Comparison of ENCODE assay signal across 8 cellular contexts in the genomic region with DNA sequence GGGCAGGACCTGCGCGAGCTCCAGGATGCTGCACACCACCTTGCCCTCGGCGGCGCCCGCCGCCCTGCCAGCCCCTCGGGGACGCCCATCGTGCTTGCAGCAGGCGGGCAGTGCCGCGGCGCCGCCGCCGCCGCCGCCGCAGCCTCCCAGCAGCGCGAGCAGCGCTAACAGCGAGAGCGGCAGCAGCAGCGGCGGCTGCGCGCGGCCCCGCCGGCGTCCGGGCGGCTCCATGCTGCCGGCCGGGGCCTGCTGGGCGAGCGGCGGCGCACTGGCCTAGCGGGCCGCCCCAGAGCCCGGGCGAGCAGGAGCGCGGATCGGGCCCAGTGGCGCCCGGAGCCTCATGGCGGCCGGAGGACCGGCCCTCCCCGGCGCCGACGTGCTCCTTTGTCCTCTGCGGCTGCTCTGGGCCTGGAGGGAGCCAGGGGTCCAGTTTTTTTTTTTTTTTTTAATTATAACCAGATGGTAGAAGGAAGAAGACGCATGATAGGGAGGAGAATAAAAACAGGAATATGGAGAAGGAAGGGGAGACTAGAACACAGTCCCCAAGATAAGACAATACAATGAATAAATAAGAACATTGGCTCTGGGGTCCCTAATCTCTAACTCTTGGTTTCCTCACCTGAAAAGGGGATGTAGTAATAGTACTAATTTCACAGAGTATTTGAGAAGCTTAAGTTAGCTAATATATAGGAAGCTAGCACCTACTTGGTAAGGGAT. TPM values are rescaled to one million over a fixed set of nuclear protein-coding genes. Genes with fewer than 3 reads are reported as not detected.
A peak's percentile ranks its signal among the peaks of the same experiment; 100 is the strongest.
DNase-seq lines count a peak whose midpoint lies in the region; ATAC-seq, FAIRE-seq and TF ChIP-seq lines count a peak whose summit lies in the region.

No MANE protein-coding gene starts in this region.

- H3K27ac Mint-ChIP-seq in activated T-helper 2 cell treated with anti-CD3 and anti-CD28 coated beads, Interferon-gamma antibody, Interleukin-2, Interleukin-4, amounts not matched to agents 10 μg/mL and 5 μg/mL and 100 μg/mL, durations not matched to agents 14 hours and 24 hours and 36 hours: no peak overlapping the region

- no peaks in the 10 kb centered on the region for H3K9me3 Mint-ChIP-seq in activated T-helper 2 cell treated with anti-CD3 and anti-CD28 coated beads, Interferon-gamma antibody, Interleukin-2, Interleukin-4, amounts not matched to agents 10 μg/mL and 5 μg/mL and 100 μg/mL, durations not matched to agents 14 hours and 24 hours and 36 hours

- POLR2A ChIA-PET in AG04450 (lab: Yijun Ruan, JAX): interaction anchor here (0.5 kb wide), 1 partner anchor 1146 kb away, joined by 4 read pairs; no protein-coding TSS in a partner anchor
- POLR2A ChIA-PET in HepG2 (lab: Yijun Ruan, JAX): no interaction called here

- peak; percentile 36 for FAIRE-seq in HepG2 (lab: Jason Lieb, UNC)

- CTCF ChIA-PET in AG04450 (lab: Charles Lee): no interaction called here
- CTCF ChIA-PET in mammary epithelial cell (lab: Charles Lee; ENCODE audit: low non-redundant PET): no interaction called here
- CTCF ChIA-PET in HepG2 (lab: Yijun Ruan, JAX; ENCODE audit: low intra/inter-chr PET ratio, low total read pairs): no interaction called here

- H3K4me1 ChIP-seq in mammary epithelial cell (ENCODE audit: insufficient read depth, low read length) (no peaks in the 10 kb centered on the region), HepG2 (ENCODE audit: insufficient read depth, low read length) (peaks cover 14% of the 10 kb centered on the region), aorta (ENCODE audit: control insufficient read depth in 1 of 2, insufficient read depth in 2 of 2, low read length in 2 of 2) (no peaks in the 10 kb centered on the region)

- in situ Hi-C loops in mammary epithelial cell (cut with MboI; ENCODE audit: low sequenced_read_pairs in 2 of 2): no loop called here
- in situ Hi-C loops in HepG2 (cut with HindIII; ENCODE audit: extremely low pct_ligation_motif_present, low pct_unique_long_range_greater_than_20kb): no loop called here

- ATAC-seq in HepG2 (peak; percentile 97), aorta (ENCODE audit: low FRiP score) (peak; percentile 48), HG02763 (IDR thresholded peaks at IDR 0.05; ENCODE audit: unreplicated experiment) (no peak)

- peaks cover 46% of the 10 kb centered on the region for H3K27me3 Mint-ChIP-seq in activated T-helper 2 cell treated with anti-CD3 and anti-CD28 coated beads, Interferon-gamma antibody, Interleukin-2, Interleukin-4, amounts not matched to agents 10 μg/mL and 5 μg/mL and 100 μg/mL, durations not matched to agents 14 hours and 24 hours and 36 hours (ENCODE audit: low read depth)

- H3K4me3 Mint-ChIP-seq in activated T-helper 2 cell treated with anti-CD3 and anti-CD28 coated beads, Interferon-gamma antibody, Interleukin-2, Interleukin-4, amounts not matched to agents 10 μg/mL and 5 μg/mL and 100 μg/mL, durations not matched to agents 14 hours and 24 hours and 36 hours (ENCODE audit: low read depth): no peak overlapping the region

- H3K36me3 ChIP-seq in mammary epithelial cell (ENCODE audit: insufficient read depth, low read length): no peaks in the 10 kb centered on the region
- no peaks in the 10 kb centered on the region for H3K36me3 ChIP-seq in HepG2 (replicated peaks in 1 of 2; ENCODE audit: control insufficient read depth in 1 of 2, insufficient read depth in 2 of 2, low read length in 2 of 2)
- no peaks in the 10 kb centered on the region for H3K36me3 ChIP-seq in aorta (ENCODE audit: control insufficient read depth in 1 of 2, insufficient read depth in 2 of 2, low read length in 1 of 2)

- no peak overlapping the region for H3K9ac ChIP-seq in mammary epithelial cell (ENCODE audit: insufficient read depth, low read length)
- 0 out of 2 replicates have a peak overlapping the region, but pooled peaks have one; percentile 22 for H3K9ac ChIP-seq in HepG2 (ENCODE audit: insufficient read depth, low read depth, low read length)

- H4K20me1 ChIP-seq in mammary epithelial cell (ENCODE audit: insufficient read depth, low read length) (no peaks in the 10 kb centered on the region), HepG2 (ENCODE audit: insufficient read depth, low read length) (no peaks in the 10 kb centered on the region)

- H2AFZ ChIP-seq in mammary epithelial cell (ENCODE audit: low read depth, low read length): no peak overlapping the region
- no peak overlapping the region for H2AFZ ChIP-seq in HepG2 (ENCODE audit: low read length)

- no peak for TF ChIP-seq RAD21 in HepG2 (CRISPR knock-in tag; IDR thresholded peaks at IDR 0.05)

- H3K36me3 Mint-ChIP-seq in activated T-helper 2 cell treated with anti-CD3 and anti-CD28 coated beads, Interferon-gamma antibody, Interleukin-2, Interleukin-4, amounts not matched to agents 10 μg/mL and 5 μg/mL and 100 μg/mL, durations not matched to agents 14 hours and 24 hours and 36 hours (ENCODE audit: low read depth): no peaks in the 10 kb centered on the region

- H3K4me3 ChIP-seq in AG04450 (ENCODE audit: low read depth, low read length): peak overlapping the region; percentile 37
- H3K4me3 ChIP-seq in HL-60 (replicated peaks; ENCODE audit: insufficient read depth, low read length): peak overlapping the region; percentile 18; the same call in 1 of the 2 replicates
- no peak overlapping the region for H3K4me3 ChIP-seq in mammary epithelial cell (replicated peaks in 1 of 3; ENCODE audit: insufficient read depth in 1 of 3, low read depth in 2 of 3, low read length in 3 of 3)
- peak overlapping the region; percentile 47 to 60 (median 55); a peak in 5 of 6 replicates for H3K4me3 ChIP-seq in HepG2 (replicated peaks in 1 of 3; ENCODE audit: insufficient read depth in 1 of 3, low read depth in 2 of 3, low read length in 3 of 3)
- H3K4me3 ChIP-seq in aorta (ENCODE audit: low read length in 2 of 2): peak overlapping the region; percentile 29 to 39

- no peaks in the 10 kb centered on the region for H3K4me1 Mint-ChIP-seq in activated T-helper 2 cell treated with anti-CD3 and anti-CD28 coated beads, Interferon-gamma antibody, Interleukin-2, Interleukin-4, amounts not matched to agents 10 μg/mL and 5 μg/mL and 100 μg/mL, durations not matched to agents 14 hours and 24 hours and 36 hours (ENCODE audit: low read depth)

- no peak for TF ChIP-seq POLR2A in HepG2 (IDR thresholded peaks at IDR 0.05; ENCODE audit: insufficient read depth in 1 of 2, low read depth in 2 of 2, low read length in 2 of 2)

- BruUV-seq in mammary epithelial cell (replicated peaks; lab: Mats Ljungman, UMichigan): no TSS peak
- BruUV-seq in HepG2 (replicated peaks; lab: Mats Ljungman, UMichigan): no TSS peak

- H3K4me2 ChIP-seq in mammary epithelial cell (ENCODE audit: insufficient read depth, low read depth, low read length) (no peak overlapping the region), HepG2 (ENCODE audit: low read depth, low read length) (peak overlapping the region; percentile 62)

- no peak for TF ChIP-seq CTCF in AG04450 (IDR thresholded peaks at IDR 0.05; ENCODE audit: low read depth, low read length)
- TF ChIP-seq CTCF in HL-60 (IDR thresholded peaks at IDR 0.05; ENCODE audit: insufficient read depth, low read length): no peak
- TF ChIP-seq CTCF in mammary epithelial cell (conservative IDR thresholded peaks at IDR 0.05 in 1 of 2, IDR thresholded peaks at IDR 0.05 in 1 of 2; ENCODE audit: extremely low read depth in 1 of 2, insufficient read depth in 1 of 2, low read depth in 1 of 2, low read length in 2 of 2): no peak
- TF ChIP-seq CTCF in HepG2 (CRISPR knock-in tag; IDR thresholded peaks at IDR 0.05): no peak

- intact Hi-C loops in mammary epithelial cell (cut with micrococcal nuclease) (no loop called here), HepG2 (cut with micrococcal nuclease; ENCODE audit: unreplicated experiment) (no loop called here), aorta (cut with DNase I) (no loop called here)
- intact Hi-C loops in activated T-helper 2 cell treated with anti-CD3 and anti-CD28 coated beads, Interferon-gamma antibody, Interleukin-2, Interleukin-4, amounts not matched to agents 10 μg/mL and 5 μg/mL and 100 μg/mL, durations not matched to agents 14 hours and 24 hours and 36 hours (cut with micrococcal nuclease): no loop called here

- H3K27ac ChIP-seq in AG04450 (ENCODE audit: low read depth, low read length) (no peak overlapping the region), HL-60 (replicated peaks) (no peak overlapping the region), mammary epithelial cell (ENCODE audit: insufficient read depth, low read depth, low read length) (no peak overlapping the region), HepG2 (ENCODE audit: extremely low read length, insufficient read depth, low read length) (no peak overlapping the region), aorta (ENCODE audit: low read depth in 1 of 2, low read length in 2 of 2) (peak overlapping the region in 1 of 2 donors; percentile 32)

- H3K9me3 ChIP-seq in AG04450 (ENCODE audit: control insufficient read depth, insufficient read depth, low read length) (no peaks in the 10 kb centered on the region), mammary epithelial cell (replicated peaks; ENCODE audit: insufficient read depth, low read length) (no peaks in the 10 kb centered on the region), HepG2 (ENCODE audit: low read length) (no peaks in the 10 kb centered on the region), aorta (ENCODE audit: control insufficient read depth, low read length) (no peaks in the 10 kb centered on the region)

- H3K27me3 ChIP-seq in AG04450 (ENCODE audit: control insufficient read depth, insufficient read depth, low read length) (no peaks in the 10 kb centered on the region), HL-60 (ENCODE audit: insufficient read depth, poor library complexity, severe bottlenecking) (peaks cover 36% of the 10 kb centered on the region), mammary epithelial cell (ENCODE audit: insufficient read depth, low read length) (peaks cover 2% of the 10 kb centered on the region), HepG2 (ENCODE audit: control insufficient read depth in 1 of 2, insufficient read depth in 2 of 2, low read length in 2 of 2) (peaks cover 0 to 24% of the 10 kb centered on the region in 2 experiments; a peak in 3 of 5 replicates), aorta (ENCODE audit: control insufficient read depth in 1 of 2, insufficient read depth in 2 of 2, low read length in 1 of 2) (no peaks in the 10 kb centered on the region)

- dilution Hi-C loops in mammary epithelial cell (cut with HindIII; ENCODE audit: low sequenced_read_pairs): no loop called here

- no peak for TF ChIP-seq EP300 in HepG2 (IDR thresholded peaks at IDR 0.05; ENCODE audit: low read depth in 2 of 2, low read length in 2 of 2)
- no peak for TF ChIP-seq EP300 in HepG2 (CRISPR knock-in tag; IDR thresholded peaks at IDR 0.05; ENCODE audit: borderline replicate concordance)

- WGBS in mammary epithelial cell (ENCODE audit: low coverage, missing lambda C conversion rate): 94% methylated on average over 32 of the region's 59 CpGs
- WGBS in HepG2 (ENCODE audit: low lambda C conversion rate): under 1% methylated on average over 11 of the region's 59 CpGs
- WGBS in aorta, 2 donors: 33 to 44% methylated on average over 22 to 52 of the region's 59 CpGs

- H3K79me2 ChIP-seq in mammary epithelial cell (ENCODE audit: insufficient read depth, low read length) (no peaks in the 10 kb centered on the region), HepG2 (ENCODE audit: insufficient read depth, low read length) (no peaks in the 10 kb centered on the region)

- DNase-seq in AG04450 (ENCODE audit: low read depth, low spot score) (no peak), HL-60 (ENCODE audit: low read depth in 1 of 2, low spot score in 1 of 2) (no peak), mammary epithelial cell (peak; percentile 52), HepG2 (ENCODE audit: low spot score) (no peak), aorta (peak; percentile 46 to 71), NCI-H2196 (lab: John Stamatoyannopoulos, UW; ENCODE audit: unreplicated experiment) (no peak)
- DNase-seq in activated T-helper 2 cell treated with anti-CD3 and anti-CD28 coated beads, Interferon-gamma antibody, Interleukin-2, Interleukin-4, amounts not matched to agents 10 μg/mL and 5 μg/mL and 100 μg/mL, durations not matched to agents 14 hours and 24 hours and 36 hours (ENCODE audit: low spot score): no peak

RNA-seq across cellular contexts. Expression of a gene that starts 17.1 kb away (rescaled TPM):
- polyA plus RNA-seq in AG04450 (2011; rRNA removed) (not detected in 2 replicates), mammary epithelial cell (not detected), HepG2 (2011; rRNA removed) (not detected in 2 replicates), aorta (not detected)
- polyA minus RNA-seq in AG04450 (2011; rRNA and poly(A)+ RNA removed): not detected in 2 replicates
- total RNA-seq in mammary epithelial cell (not detected), HepG2 (2016; rRNA removed; fragmentation: Illumina TruSeq; extraction: Trizol) (not detected in 2 replicates), aorta (not detected)
- not detected for polyA minus RNA-seq in mammary epithelial cell
- total RNA-seq in HepG2 (2016; cell fraction: cytosol; rRNA removed; fragmentation: Illumina TruSeq; extraction: Trizol; ENCODE audit: low read depth): not detected in 2 replicates
- total RNA-seq in HepG2 (2016; cell fraction: insoluble cytoplasmic fraction; rRNA removed; fragmentation: Illumina TruSeq; extraction: Trizol): not detected in 2 replicates
- not detected in 2 replicates for total RNA-seq in HepG2 (2016; cell fraction: membrane; rRNA removed; fragmentation: Illumina TruSeq; extraction: Trizol)
- total RNA-seq in HepG2 (2016; cell fraction: nucleus; rRNA removed; fragmentation: Illumina TruSeq; extraction: Trizol): not detected in 2 replicates
- not detected in 2 replicates for polyA plus RNA-seq in HepG2 (2011; cell fraction: cytosol; rRNA removed)
- polyA plus RNA-seq in HepG2 (2011; cell fraction: nucleus; rRNA removed): not detected in 2 replicates
- not detected in 2 replicates for polyA plus RNA-seq in HepG2 (2012)
- polyA plus RNA-seq in HepG2 (2016; cell fraction: cytosol; fragmentation: Illumina TruSeq; extraction: Trizol; ENCODE audit: low read depth): not detected in 2 replicates
- polyA plus RNA-seq in HepG2 (2016; cell fraction: insoluble cytoplasmic fraction; fragmentation: Illumina TruSeq; extraction: Trizol; ENCODE audit: low read depth): not detected in 2 replicates
- not detected in 2 replicates for polyA plus RNA-seq in HepG2 (2016; cell fraction: membrane; fragmentation: Illumina TruSeq; extraction: Trizol; ENCODE audit: low read depth)
- not detected in 2 replicates for polyA plus RNA-seq in HepG2 (2016; cell fraction: nucleus; fragmentation: Illumina TruSeq; extraction: Trizol; ENCODE audit: insufficient read depth, low read depth)
- polyA minus RNA-seq in HepG2 (2011; rRNA and poly(A)+ RNA removed; ENCODE audit: low replicate concordance): 0.09 TPM in 1 of 2 replicates, not detected in the other
- not detected in 2 replicates for polyA minus RNA-seq in HepG2 (2011; cell fraction: cytosol; rRNA and poly(A)+ RNA removed)
- not detected in 2 replicates for polyA minus RNA-seq in HepG2 (2011; cell fraction: nucleus; rRNA and poly(A)+ RNA removed)
- not detected in 2 replicates for total RNA-seq in activated T-helper 2 cell treated with anti-CD3 and anti-CD28 coated beads, Interferon-gamma antibody, Interleukin-2, Interleukin-4, amounts not matched to agents 10 μg/mL and 5 μg/mL and 100 μg/mL, durations not matched to agents 14 hours and 24 hours and 36 hours

Comparison
In these comparisons a context has a peak if more than half of its experiments do, and no peak if none do; other contexts are left out.
1. DNase-seq: peak in mammary epithelial cell (single experiment) and aorta (2 of 2); none in AG04450 (single experiment), HL-60 (0 of 2), HepG2 (single experiment), NCI-H2196 (single experiment) and activated T-helper 2 cell treated with anti-CD3 and anti-CD28 coated beads, Interferon-gamma antibody, Interleukin-2, Interleukin-4, amounts not matched to agents 10 μg/mL and 5 μg/mL and 100 μg/mL, durations not matched to agents 14 hours and 24 hours and 36 hours (single experiment).
2. H3K4me3 ChIP-seq: peak in AG04450 (single experiment), HL-60 (single experiment), HepG2 (3 of 3) and aorta (2 of 2); none in mammary epithelial cell (0 of 3).